ENCODE assay signal across 22 cellular contexts in genomic region chr1:87766737-87767136, GRCh38.
DNase-seq lines count a peak whose midpoint lies in the region; ATAC-seq, FAIRE-seq and TF ChIP-seq lines count a peak whose summit lies in the region.
"Had no signal": no experiment of that assay in that cellular context is flagged by ENCODE, and none has a peak within 500 bp of the region (broad histone marks: within the 10 kb centered on the region; RNA-seq: fewer than 3 reads in every experiment).

No MANE protein-coding gene starts in this region.

- H3K9ac ChIP-seq in endothelial cell of umbilical vein (replicated peaks; ENCODE audit: extremely low read depth, insufficient read depth, low read length) = no peak overlapping the region

- POLR2A ChIA-PET in endothelial cell of umbilical vein (lab: Charles Lee) = no interaction called here

- H3K4me1 ChIP-seq in endothelial cell of umbilical vein (ENCODE audit: control insufficient read depth, extremely low read depth, insufficient read depth, low read length) (peaks cover 3% of the 10 kb centered on the region), tibial nerve (peaks cover 0 to 10% (median 0%) of the 10 kb centered on the region in 4 donors)
- H3K4me1 ChIP-seq: BE2C, lower lobe of right lung, SJCRH30 had no signal

- no peaks in the 10 kb centered on the region for H3K9me1 ChIP-seq in endothelial cell of umbilical vein (replicated peaks; ENCODE audit: control insufficient read depth, extremely low read depth, insufficient read depth, low read length)

- H3K27ac ChIP-seq in endothelial cell of umbilical vein (ENCODE audit: insufficient read depth, low read depth, low read length) (no peak overlapping the region), tibial nerve (no peak overlapping the region)
- H3K27ac ChIP-seq: lower lobe of right lung, SJCRH30, WERI-Rb-1 had no signal

- TF ChIP-seq EP300 in tibial nerve (IDR thresholded peaks at IDR 0.05) = no peak

- no peak for TF ChIP-seq POLR2A in endothelial cell of umbilical vein (IDR thresholded peaks at IDR 0.05; ENCODE audit: low read depth, low read length)
- TF ChIP-seq POLR2A in tibial nerve (IDR thresholded peaks at IDR 0.05) = no peak
- TF ChIP-seq POLR2A in lower leg skin (IDR thresholded peaks at IDR 0.05) = no peak

- intact Hi-C loops in endothelial cell of umbilical vein (cut with micrococcal nuclease) = no loop called here
- intact Hi-C loops in lower leg skin (cut with DNase I; ENCODE audit: low total_unique reads) = no loop called here

- H3K4me3 ChIP-seq in MG63 (no peak overlapping the region), endothelial cell of umbilical vein (replicated peaks in 1 of 3; ENCODE audit: insufficient read depth in 1 of 3, low read depth in 1 of 3, low read length in 3 of 3) (no peak overlapping the region), tibial nerve (no peak overlapping the region), lower leg skin (ENCODE audit: low read depth, poor library complexity, severe bottlenecking) (no peak overlapping the region)
- H3K4me3 ChIP-seq: lower lobe of right lung, SJCRH30 had no signal

- H3K4me2 ChIP-seq in endothelial cell of umbilical vein (ENCODE audit: insufficient read depth, low read length) = no peak overlapping the region

- H3K27me3 ChIP-seq in MG63 (no peaks in the 10 kb centered on the region), endothelial cell of umbilical vein (ENCODE audit: control insufficient read depth in 2 of 2, insufficient read depth in 2 of 2, low read length in 2 of 2) (no peaks in the 10 kb centered on the region), tibial nerve (no peaks in the 10 kb centered on the region)
- H3K27me3 ChIP-seq: BE2C, SJCRH30 had no signal

- WGBS in tibial nerve, 2 donors = 85% methylated on average over 1 of the region's 1 CpG
- WGBS in lower leg skin, 2 donors = 64 to 68% methylated on average over 1 of the region's 1 CpG

- no peak for TF ChIP-seq CTCF in endothelial cell of umbilical vein (IDR thresholded peaks at IDR 0.05; ENCODE audit: extremely low read depth in 1 of 2, insufficient read depth in 1 of 2, low read depth in 1 of 2, low read length in 2 of 2)
- no peak for TF ChIP-seq CTCF in tibial nerve (IDR thresholded peaks at IDR 0.05)
- TF ChIP-seq CTCF in lower leg skin (IDR thresholded peaks at IDR 0.05) = no peak

- DNase-seq in ELR (ENCODE audit: low read depth) (peak; percentile 17), MG63 (peak; percentile 12), endothelial cell of umbilical vein (ENCODE audit: low read depth, low spot score) (no peak), kidney tubule cell (ENCODE audit: low spot score) (peak; percentile 43), tibial nerve (ENCODE audit: low spot score in 2 of 2) (no peak), SHP77 treated with DMSO at 0.1 percent for 48 hours (lab: John Stamatoyannopoulos, UW) (no peak), lower leg skin (ENCODE audit: low spot score in 2 of 2) (no peak)
- DNase-seq: activated CD4-positive, alpha-beta memory T cell treated with anti-CD3 and anti-CD28 coated beads, Interleukin-2, amount 10 ng/mL, durations not matched to agents 7 days and 5 days; activated gamma-delta T cell treated with Interleukin-2 at 50 U/mL for 16 hours; activated T-cell treated with anti-CD3 and anti-CD28 coated beads for 4 hours; amniotic stem cell; BE2C; caudate nucleus; COR-L47; immature natural killer cell; lower lobe of right lung; NCI-H82; OCI-M1; SJCRH30; stimulated activated CD4-positive, alpha-beta T cell treated with anti-CD3 and anti-CD28 coated beads, Interleukin-12 subunit alpha, Interleukin-12 subunit beta, amount 100 ng/mL, for 4 hours; WERI-Rb-1 had no signal

- CTCF ChIA-PET in endothelial cell of umbilical vein (lab: Charles Lee) = no interaction called here

- H3K36me3 ChIP-seq in MG63 (no peaks in the 10 kb centered on the region), endothelial cell of umbilical vein (ENCODE audit: control insufficient read depth in 2 of 2, extremely low read depth in 1 of 2, insufficient read depth in 2 of 2, low read length in 2 of 2) (no peaks in the 10 kb centered on the region), tibial nerve (no peaks in the 10 kb centered on the region)
- H3K36me3 ChIP-seq: BE2C, lower lobe of right lung, SJCRH30, WERI-Rb-1 had no signal

- dilution Hi-C loops in endothelial cell of umbilical vein (cut with MboI; ENCODE audit: extremely low pct_ligation_motif_present, low sequenced_read_pairs) = no loop called here

- H3K79me2 ChIP-seq in endothelial cell of umbilical vein (ENCODE audit: control insufficient read depth, insufficient read depth, low read length) = no peaks in the 10 kb centered on the region

- BruUV-seq in endothelial cell of umbilical vein (replicated peaks; lab: Mats Ljungman, UMichigan) = no TSS peak

- no peaks in the 10 kb centered on the region for H4K20me1 ChIP-seq in endothelial cell of umbilical vein (replicated peaks; ENCODE audit: control insufficient read depth, extremely low read depth, insufficient read depth, low read length)

- FAIRE-seq in endothelial cell of umbilical vein (lab: Jason Lieb, UNC) = no peak

- peak overlapping the region; percentile 82 for H2AFZ ChIP-seq in endothelial cell of umbilical vein (ENCODE audit: low read depth, low read length)

- ATAC-seq in GM21515 (IDR thresholded peaks at IDR 0.05; ENCODE audit: unreplicated experiment) = no peak
- ATAC-seq: lower lobe of right lung had no signal

- H3K9me3 ChIP-seq in MG63 = peaks cover 1% of the 10 kb centered on the region; the same call in 1 of the 2 replicates
- no peaks in the 10 kb centered on the region for H3K9me3 ChIP-seq in endothelial cell of umbilical vein (replicated peaks; ENCODE audit: control insufficient read depth, insufficient read depth, low read length)
- H3K9me3 ChIP-seq in tibial nerve = peaks cover 0 to 4% (median 0%) of the 10 kb centered on the region in 4 donors
- H3K9me3 ChIP-seq: BE2C, lower lobe of right lung, SJCRH30 had no signal

TF ChIP-seq in endothelial cell of umbilical vein, 7 proteins besides CTCF, POLR2A, EP300 and RAD21:
- no peak for TF ChIP-seq FOS (IDR thresholded peaks at IDR 0.05; ENCODE audit: borderline replicate concordance, insufficient read depth, low read length)
- no peak for TF ChIP-seq MYC (IDR thresholded peaks at IDR 0.05; ENCODE audit: low read depth, low read length)
- no peak for TF ChIP-seq POLR2AphosphoS5 (IDR thresholded peaks at IDR 0.05; ENCODE audit: insufficient read depth, low read depth, low read length)
- no peak for TF ChIP-seq GATA2 (IDR thresholded peaks at IDR 0.05; ENCODE audit: insufficient read depth, insufficient read length, low read depth, low read length)
- no peak for TF ChIP-seq MAX (IDR thresholded peaks at IDR 0.05; ENCODE audit: insufficient read depth, insufficient read length)
- no peak for TF ChIP-seq EZH2 (IDR thresholded peaks at IDR 0.05; ENCODE audit: borderline replicate concordance, low read depth, low read length, severe bottlenecking)
- TF ChIP-seq JUN (IDR thresholded peaks at IDR 0.05; ENCODE audit: borderline replicate concordance, insufficient read depth, insufficient read length, low read depth) = no peak

Comparison
In these comparisons a context has a peak if more than half of its experiments do, and no peak if none do; other contexts are left out.
1. DNase-seq: peak in ELR (single experiment), MG63 (single experiment) and kidney tubule cell (single experiment); none in endothelial cell of umbilical vein (single experiment), tibial nerve (0 of 2), SHP77 treated with DMSO at 0.1 percent for 48 hours (single experiment) and lower leg skin (0 of 2).